10 cellular contexts compared by ENCODE assay signal in genomic region chr2:191611614-191612013, GRCh38.
DNase-seq lines count a peak whose midpoint lies in the region; ATAC-seq, FAIRE-seq and TF ChIP-seq lines count a peak whose summit lies in the region.
"Had no signal": no experiment of that assay in that cellular context is flagged by ENCODE, and none has a peak within 500 bp of the region (broad histone marks: within the 10 kb centered on the region; RNA-seq: fewer than 3 reads in every experiment).

No MANE protein-coding gene starts in this region.

- H3K4me1 ChIP-seq in GM12878 (ENCODE audit: control insufficient read depth, insufficient read depth, low read length): peaks cover 10% of the 10 kb centered on the region

- CTCF ChIA-PET in GM12878 (lab: Yijun Ruan, JAX): interaction anchor here (0.6 to 1.4 kb wide), 4 partner anchors 11 to 55 kb away, joined by 3 to 6 read pairs (median 4); no protein-coding TSS in a partner anchor
- CTCF ChIA-PET in HEK293T (lab: Yijun Ruan, JAX): interaction anchor here (1.0 kb wide), 1 partner anchor 28 kb away, joined by 3 read pairs; no protein-coding TSS in a partner anchor

- TF ChIP-seq RAD21 in GM12878 (IDR thresholded peaks at IDR 0.05; ENCODE audit: insufficient read depth, low read depth, low read length): no peak

- POLR2A ChIA-PET in GM12878 (lab: Charles Lee): interaction anchor here (0.6 to 1.0 kb wide), 3 partner anchors 65 to 84 kb away, joined by 3 to 4 read pairs (median 3); no protein-coding TSS in a partner anchor
- POLR2A ChIA-PET in HEK293T (lab: Yijun Ruan, JAX): no interaction called here

- H3K27me3 ChIP-seq in GM12878 (replicated peaks in 1 of 2; ENCODE audit: control insufficient read depth in 2 of 2, insufficient read depth in 2 of 2, low read length in 1 of 2): no peaks in the 10 kb centered on the region
- H3K27me3 ChIP-seq in WERI-Rb-1 (ENCODE audit: insufficient read depth, low read depth, severe bottlenecking): no peaks in the 10 kb centered on the region

- RAD21 ChIA-PET in GM12878 (lab: Charles Lee; ENCODE audit: unreplicated experiment): interaction anchor here (0.9 to 1.7 kb wide), 2 partner anchors 15 to 64 kb away, joined by 4 to 7 read pairs; no protein-coding TSS in a partner anchor

- SMC1A ChIA-PET in GM12878 (lab: Charles Lee; ENCODE audit: uncharacterized antibody, unreplicated experiment): interaction anchor here (1.0 to 1.7 kb wide), 6 partner anchors 11 to 65 kb away, joined by 3 to 13 read pairs (median 4); partner anchors contain the start of gene NABP1

- WGBS in GM12878 (ENCODE audit: insufficient coverage, insufficient replicate concordance, low lambda C conversion rate, missing lambda C conversion rate): 27% methylated on average over 3 of the region's 3 CpGs

- H3K9me3 ChIP-seq in GM12878 (replicated peaks; ENCODE audit: control insufficient read depth, insufficient read depth, low read length): no peaks in the 10 kb centered on the region
- H3K9me3 ChIP-seq in WERI-Rb-1 (ENCODE audit: severe bottlenecking): no peaks in the 10 kb centered on the region

- no peak for TF ChIP-seq POLR2A in GM12878 (IDR thresholded peaks at IDR 0.05; ENCODE audit: low read depth, low read length)

- no peaks in the 10 kb centered on the region for H3K36me3 ChIP-seq in GM12878 (ENCODE audit: control insufficient read depth in 2 of 2, insufficient read depth in 2 of 2, low read length in 1 of 2)
- no peaks in the 10 kb centered on the region for H3K36me3 ChIP-seq in WERI-Rb-1

- H3K9ac ChIP-seq in GM12878 (ENCODE audit: control insufficient read depth, insufficient read depth, low read length): no peak overlapping the region

- peak; percentile 98 for ATAC-seq in GM21390 (IDR thresholded peaks at IDR 0.05; ENCODE audit: unreplicated experiment)
- ATAC-seq in HG03378 (IDR thresholded peaks at IDR 0.05; ENCODE audit: unreplicated experiment): peak; percentile 98
- peak; percentile 99 for ATAC-seq in GM12878

- intact Hi-C loops in GM12878 (cut with micrococcal nuclease; ENCODE audit: unreplicated experiment): loop anchor here (2.0 kb wide), 1 partner anchor 39 kb away; no protein-coding TSS in a partner anchor

- no peak overlapping the region; the same call in none of the 2 replicates for H3K4me2 ChIP-seq in GM12878 (ENCODE audit: control insufficient read depth, insufficient read depth)

- peak; percentile 50 to 90; a peak in 3 of 4 replicates for TF ChIP-seq EP300 in GM12878 (IDR thresholded peaks at IDR 0.05; ENCODE audit: borderline replicate concordance in 1 of 2, control insufficient read depth in 1 of 2, low read depth in 2 of 2, low read length in 2 of 2)

- no peaks in the 10 kb centered on the region for H4K20me1 ChIP-seq in GM12878 (ENCODE audit: control insufficient read depth, insufficient read depth)

- no peak for FAIRE-seq in GM12878 (lab: Jason Lieb, UNC)

- H3K27ac ChIP-seq in GM12878 (ENCODE audit: control insufficient read depth, insufficient read depth) (no peak overlapping the region), WERI-Rb-1 (no peak overlapping the region)

- no TSS peak for BruUV-seq in GM12878 (replicated peaks; lab: Mats Ljungman, UMichigan)

- in situ Hi-C loops in GM12878 (cut with MboI): no loop called here

- TF ChIP-seq CTCF in GM12865 (IDR thresholded peaks at IDR 0.05; ENCODE audit: insufficient read depth, low read depth, low read length, missing control alignments): no peak
- no peak for TF ChIP-seq CTCF in GM12878 (IDR thresholded peaks at IDR 0.05 in 2 of 3, conservative IDR thresholded peaks at IDR 0.05 in 1 of 3; ENCODE audit: control insufficient read depth in 2 of 3, extremely low read depth in 1 of 3, insufficient read depth in 1 of 3, low read depth in 3 of 3, low read length in 3 of 3)
- no peak for TF ChIP-seq CTCF in WERI-Rb-1 (IDR thresholded peaks at IDR 0.05; ENCODE audit: low read depth, low read length)

- H2AFZ ChIP-seq in GM12878 (ENCODE audit: control insufficient read depth, low read depth, low read length): no peak overlapping the region

- DNase-seq in GM12865 (ENCODE audit: low read depth): peak; percentile 62
- DNase-seq in GM12878 (ENCODE audit: low read depth, low spot score): no peak
- DNase-seq in WERI-Rb-1: no peak
- DNase-seq in DMS53 (lab: John Stamatoyannopoulos, UW): no peak
- no peak for DNase-seq in NCI-H2171 treated with DMSO at 0.1 percent for 48 hours (lab: John Stamatoyannopoulos, UW)
- DNase-seq in HEK293T (ENCODE audit: extremely low spot score): no peak
- DNase-seq: activated T-cell treated with anti-CD3 and anti-CD28 coated beads, Interleukin-2, amount 50 U/mL, for 48 hours; right cardiac atrium had no signal

- H3K79me2 ChIP-seq in GM12878 (ENCODE audit: control insufficient read depth, insufficient read depth, low read length): no peaks in the 10 kb centered on the region

- H3K4me3 ChIP-seq in GM12865 (ENCODE audit: low read depth, low read length) (no peak overlapping the region), GM12878 (no peak overlapping the region), WERI-Rb-1 (ENCODE audit: low read depth, low read length) (no peak overlapping the region)

TF ChIP-seq in GM12878, 131 proteins besides CTCF, POLR2A, EP300 and RAD21 (continues in another document):
- no peak for TF ChIP-seq MYB (IDR thresholded peaks at IDR 0.05; ENCODE audit: borderline replicate concordance, low read depth, low read length)
- TF ChIP-seq CEBPZ (IDR thresholded peaks at IDR 0.05; ENCODE audit: low read depth, low read length): no peak

TF ChIP-seq in HEK293T, 16 proteins besides CTCF, POLR2A, EP300 and RAD21:
- TF ChIP-seq HDGF (IDR thresholded peaks at IDR 0.05; ENCODE audit: borderline replicate concordance) (no peak), L3MBTL2 (conservative IDR thresholded peaks at IDR 0.05) (no peak), ZNF384 (IDR thresholded peaks at IDR 0.05) (no peak), NFRKB (IDR thresholded peaks at IDR 0.05) (no peak), PKNOX1 (IDR thresholded peaks at IDR 0.05) (no peak), FOXK2 (IDR thresholded peaks at IDR 0.05) (no peak), FOXA1 (IDR thresholded peaks at IDR 0.05) (no peak), CTBP1 (IDR thresholded peaks at IDR 0.05; ENCODE audit: borderline replicate concordance) (no peak), LEF1 (IDR thresholded peaks at IDR 0.05; ENCODE audit: borderline replicate concordance) (no peak), BHLHE40 (IDR thresholded peaks at IDR 0.05; ENCODE audit: borderline replicate concordance) (no peak), TARDBP (IDR thresholded peaks at IDR 0.05) (no peak), FOXM1 (IDR thresholded peaks at IDR 0.05; ENCODE audit: borderline replicate concordance) (no peak), ARNT (IDR thresholded peaks at IDR 0.05) (no peak), SUZ12 (IDR thresholded peaks at IDR 0.05) (no peak), ELF4 (IDR thresholded peaks at IDR 0.05) (no peak), SP1 (IDR thresholded peaks at IDR 0.05) (no peak)
TF ChIP-seq in HEK293T: peak in this region for 0.
